ENCODE assay signal across 22 cellular contexts in the genomic region with DNA sequence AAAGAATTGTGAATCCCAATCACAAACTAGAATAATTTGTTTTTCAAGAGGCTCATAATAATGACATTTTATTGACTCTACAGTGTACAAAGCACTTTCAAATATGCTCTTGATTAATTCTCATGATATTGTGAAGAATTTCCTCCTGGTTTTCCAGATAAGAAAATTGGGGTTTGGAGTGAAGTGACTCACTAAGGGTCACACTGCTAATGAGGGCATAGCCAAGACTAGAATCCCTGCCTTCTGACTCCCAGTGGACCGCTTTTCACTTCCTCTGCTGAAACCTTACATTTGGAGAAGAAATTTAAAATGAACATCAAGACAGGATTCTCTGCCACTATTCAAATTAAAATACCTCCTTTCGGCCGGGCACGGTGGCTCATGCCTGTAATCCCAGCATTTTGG. TPM values are rescaled to one million over a fixed set of nuclear protein-coding genes. Genes with fewer than 3 reads are reported as not detected.
DNase-seq lines count a peak whose midpoint lies in the region; ATAC-seq and TF ChIP-seq lines count a peak whose summit lies in the region.
"Had no signal": no experiment of that assay in that cellular context is flagged by ENCODE, and none has a peak within 500 bp of the region (broad histone marks: within the 10 kb centered on the region; RNA-seq: fewer than 3 reads in every experiment).

No MANE protein-coding gene starts in this region.

- H3K4me2 ChIP-seq in mesenchymal stem cell (ENCODE audit: low read length, poor library complexity, severe bottlenecking) = no peak overlapping the region

- H3K9me3 ChIP-seq in mesenchymal stem cell (ENCODE audit: control insufficient read depth, low read length) = no peaks in the 10 kb centered on the region
- H3K9me3 ChIP-seq: prostate gland, SJSA1, tibial artery had no signal

- no peak overlapping the region for H3K18ac ChIP-seq in mesenchymal stem cell (ENCODE audit: low read depth in 1 of 2, low read length in 2 of 2)

- H2BK12ac ChIP-seq in mesenchymal stem cell (ENCODE audit: low read length in 2 of 2) = no peak overlapping the region

- no peak overlapping the region for H2BK5ac ChIP-seq in mesenchymal stem cell (ENCODE audit: low read depth, low read length, poor library complexity, severe bottlenecking)

- H3K9ac ChIP-seq in mesenchymal stem cell (ENCODE audit: low read length) = no peak overlapping the region

- CTCF ChIA-PET in activated CD4-positive, alpha-beta T cell treated with anti-CD3 and anti-CD28 coated beads for 36 hours (lab: Charles Lee) = no interaction called here

- no peak overlapping the region for H4K91ac ChIP-seq in mesenchymal stem cell (ENCODE audit: low read length)

- H3K14ac ChIP-seq in mesenchymal stem cell (ENCODE audit: low read length in 2 of 2) = no peak overlapping the region

- WGBS in mesenchymal stem cell = 81% methylated on average over 4 of the region's 4 CpGs

- peaks cover 30% of the 10 kb centered on the region for H3K36me3 Mint-ChIP-seq in activated CD4-positive, alpha-beta T cell treated with anti-CD3 and anti-CD28 coated beads for 36 hours (ENCODE audit: low read depth)

- H3K36me3 ChIP-seq in mesenchymal stem cell (ENCODE audit: control insufficient read depth in 1 of 2, insufficient read depth in 2 of 2, low read depth in 1 of 2, low read length in 2 of 2) = peaks cover 3 to 20% of the 10 kb centered on the region in 2 experiments
- H3K36me3 ChIP-seq: prostate gland had no signal

- TF ChIP-seq CTCF in NB4 (IDR thresholded peaks at IDR 0.05; ENCODE audit: low read depth, low read length) = no peak

- no peak overlapping the region for H2AFZ ChIP-seq in mesenchymal stem cell (ENCODE audit: low read depth, low read length)

- TF ChIP-seq POLR2A in NB4 (IDR thresholded peaks at IDR 0.05; ENCODE audit: extremely low read depth, insufficient read length) = no peak

- peaks cover 47% of the 10 kb centered on the region for H3K4me1 Mint-ChIP-seq in activated CD4-positive, alpha-beta T cell treated with anti-CD3 and anti-CD28 coated beads for 36 hours
- H3K4me1 Mint-ChIP-seq: nephron had no signal

- no peak overlapping the region for H2BK120ac ChIP-seq in mesenchymal stem cell (ENCODE audit: low read depth, low read length)

- H3K4me3 ChIP-seq in NB4 (ENCODE audit: low read depth, low read length) (no peak overlapping the region), mesenchymal stem cell (ENCODE audit: insufficient read depth in 1 of 2, low read depth in 1 of 2, low read length in 2 of 2) (no peak overlapping the region)
- H3K4me3 ChIP-seq: prostate gland, SJSA1, tibial artery had no signal

- H2BK15ac ChIP-seq in mesenchymal stem cell (ENCODE audit: low read depth, poor library complexity, severe bottlenecking) = no peak overlapping the region

- H4K8ac ChIP-seq in mesenchymal stem cell (ENCODE audit: low read length) = no peak overlapping the region

- H3K4ac ChIP-seq in mesenchymal stem cell (ENCODE audit: low read depth in 1 of 2, low read length in 2 of 2) = no peak overlapping the region

- H3K9me3 Mint-ChIP-seq in activated CD4-positive, alpha-beta T cell treated with anti-CD3 and anti-CD28 coated beads for 36 hours (ENCODE audit: low read depth) = peaks cover 6% of the 10 kb centered on the region
- H3K9me3 Mint-ChIP-seq: central memory CD8-positive, alpha-beta T cell had no signal

- DNase-seq in activated CD4-positive, alpha-beta T cell treated with anti-CD3 and anti-CD28 coated beads for 36 hours = no peak
- no peak for DNase-seq in activated CD4-positive, alpha-beta T cell treated with anti-CD3 and anti-CD28 coated beads for 1 hour
- DNase-seq in NB4 (ENCODE audit: low read depth) (peak; percentile 12), astrocyte of the hippocampus (ENCODE audit: low read depth, low spot score) (peak; percentile 15), mesenchymal stem cell (peak; percentile 8), putamen (ENCODE audit: low spot score) (no peak), caudate nucleus (lab: John Stamatoyannopoulos, UW) (no peak), NCI-H146 (lab: John Stamatoyannopoulos, UW) (no peak)
- DNase-seq: activated CD4-positive, alpha-beta T cell treated with anti-CD3 and anti-CD28 coated beads for 48 hours; activated T-cell treated with anti-CD3 and anti-CD28 coated beads for 4 hours; DMS 273 treated with DMSO at 0.1 percent for 48 hours; NCI-H1105 treated with DMSO at 0.1 percent for 48 hours; NCI-H2171; NCI-H774; tibial artery had no signal

- no peak overlapping the region for H3K27ac ChIP-seq in mesenchymal stem cell (ENCODE audit: low read length, poor library complexity, severe bottlenecking)
- no peak overlapping the region for H3K27ac ChIP-seq in caudate nucleus (ENCODE audit: low read depth, low read length)
- H3K27ac ChIP-seq: 22Rv1, prostate gland had no signal

- H3K27ac Mint-ChIP-seq in activated CD4-positive, alpha-beta T cell treated with anti-CD3 and anti-CD28 coated beads for 36 hours = peak overlapping the region; percentile 75
- H3K27ac Mint-ChIP-seq: T-helper 2 cell treated with Interferon-gamma antibody and Interleukin-4, amounts not matched to agents 5 μg/mL and 100 μg/mL, for 36 hours had no signal

- H3K79me1 ChIP-seq in mesenchymal stem cell (replicated peaks; ENCODE audit: low read length, poor library complexity, severe bottlenecking) = peaks cover 4% of the 10 kb centered on the region

- H3K4me3 Mint-ChIP-seq in activated CD4-positive, alpha-beta T cell treated with anti-CD3 and anti-CD28 coated beads for 36 hours = peak overlapping the region; percentile 17
- H3K4me3 Mint-ChIP-seq: central memory CD8-positive, alpha-beta T cell; nephron; T-helper 2 cell treated with Interferon-gamma antibody and Interleukin-4, amounts not matched to agents 5 μg/mL and 100 μg/mL, for 36 hours had no signal

- H3K27me3 Mint-ChIP-seq in activated CD4-positive, alpha-beta T cell treated with anti-CD3 and anti-CD28 coated beads for 36 hours = no peaks in the 10 kb centered on the region
- H3K27me3 Mint-ChIP-seq: central memory CD8-positive, alpha-beta T cell had no signal

- POLR2A ChIA-PET in activated CD4-positive, alpha-beta T cell treated with anti-CD3 and anti-CD28 coated beads for 36 hours (lab: Charles Lee) = no interaction called here

- no peak overlapping the region for H3K23ac ChIP-seq in mesenchymal stem cell (ENCODE audit: low read length in 2 of 2)

- peaks cover 1% of the 10 kb centered on the region for H3K4me1 ChIP-seq in mesenchymal stem cell (ENCODE audit: control insufficient read depth, insufficient read depth, low read depth, low read length)
- H3K4me1 ChIP-seq: prostate gland had no signal

- ATAC-seq in activated CD4-positive, alpha-beta T cell treated with anti-CD3 and anti-CD28 coated beads for 36 hours = no peak

- no peaks in the 10 kb centered on the region for H3K27me3 ChIP-seq in mesenchymal stem cell (ENCODE audit: control insufficient read depth in 1 of 2, insufficient read depth in 1 of 2, low read length in 2 of 2)
- H3K27me3 ChIP-seq: SJSA1, tibial artery had no signal

- intact Hi-C loops in activated CD4-positive, alpha-beta T cell treated with anti-CD3 and anti-CD28 coated beads for 36 hours (cut with DNase I, micrococcal nuclease) = no loop called here

- H2AK5ac ChIP-seq in mesenchymal stem cell (ENCODE audit: low read length, severe bottlenecking) = no peak overlapping the region

RNA-seq across cellular contexts. Expression of gene LTV1, which starts 38.3 kb away (rescaled TPM):
- total RNA-seq in activated CD4-positive, alpha-beta T cell treated with anti-CD3 and anti-CD28 coated beads for 36 hours = 10 to 100 TPM; 34.3 to 36.3 TPM
- 24.8 TPM for polyA plus RNA-seq in mesenchymal stem cell (2013, experiment 1 of 2)
- polyA plus RNA-seq in mesenchymal stem cell (2013, experiment 2 of 2) = 26.7 TPM

RNA-seq across cellular contexts. Expression of gene ZC2HC1B, which starts 59.4 kb away (rescaled TPM):
- total RNA-seq in activated CD4-positive, alpha-beta T cell treated with anti-CD3 and anti-CD28 coated beads for 36 hours = not detected
- polyA plus RNA-seq in mesenchymal stem cell (2013, experiment 1 of 2) = 0.07 TPM
- 0.05 TPM for polyA plus RNA-seq in mesenchymal stem cell (2013, experiment 2 of 2)
- total RNA-seq: SJSA1 had no signal
- polyA plus RNA-seq: BJ had no signal

Comparison
In these comparisons a context has a peak if more than half of its experiments do, and no peak if none do; other contexts are left out.
1. DNase-seq: peak in NB4 (single experiment), astrocyte of the hippocampus (single experiment) and mesenchymal stem cell (single experiment); none in activated CD4-positive, alpha-beta T cell treated with anti-CD3 and anti-CD28 coated beads for 36 hours (single experiment), activated CD4-positive, alpha-beta T cell treated with anti-CD3 and anti-CD28 coated beads for 1 hour (single experiment), putamen (single experiment), caudate nucleus (0 of 61) and NCI-H146 (single experiment).